ENCODE assay signal across 8 cellular contexts in genomic region chrX:107674480-107675364, GRCh38. TPM values are rescaled to one million over a fixed set of nuclear protein-coding genes. Genes with fewer than 3 reads are reported as not detected.
A peak's percentile ranks its signal among the peaks of the same experiment; 100 is the strongest.
DNase-seq lines count a peak whose midpoint lies in the region; ATAC-seq and TF ChIP-seq lines count a peak whose summit lies in the region.

No MANE protein-coding gene starts in this region.

- no peaks in the 10 kb centered on the region for H3K9me3 ChIP-seq in heart right ventricle

- TF ChIP-seq CTCF in GM12864 (IDR thresholded peaks at IDR 0.05; ENCODE audit: low read depth, low read length, missing control alignments) (no peak), HFF-Myc (IDR thresholded peaks at IDR 0.05; ENCODE audit: low read depth, low read length, missing control alignments) (no peak), heart right ventricle (IDR thresholded peaks at IDR 0.05) (no peak)

- H3K4me1 Mint-ChIP-seq in activated naive CD4-positive, alpha-beta T cell treated with anti-CD3 and anti-CD28 coated beads, Interleukin-2, amount 10 ng/mL, durations not matched to agents 7 days and 5 days, result peaks cover 76% of the 10 kb centered on the region

- no peaks in the 10 kb centered on the region for H3K9me3 Mint-ChIP-seq in activated naive CD4-positive, alpha-beta T cell treated with anti-CD3 and anti-CD28 coated beads, Interleukin-2, amount 10 ng/mL, durations not matched to agents 7 days and 5 days

- DNase-seq in GM12864 (ENCODE audit: low read depth), result no peak
- no peak for DNase-seq in HFF-Myc (ENCODE audit: extremely low read depth, low read depth)
- peak; percentile 61 for DNase-seq in NCI-H524 treated with DMSO at 0.1 percent for 48 hours (lab: John Stamatoyannopoulos, UW)
- peak; percentile 57 for DNase-seq in activated naive CD4-positive, alpha-beta T cell treated with anti-CD3 and anti-CD28 coated beads, Interleukin-2, amount 10 ng/mL, durations not matched to agents 7 days and 5 days
- DNase-seq in heart right ventricle, result peak; percentile 42 to 73
- peak in 5 of 6 experiments; percentile 55 to 89 (median 75) for DNase-seq in stimulated activated naive CD4-positive, alpha-beta T cell (lab: John Stamatoyannopoulos, UW)

- peaks cover 0 to 53% (median 0%) of the 10 kb centered on the region in 7 donors for H3K27me3 ChIP-seq in heart right ventricle

- H3K27ac Mint-ChIP-seq in activated naive CD4-positive, alpha-beta T cell treated with anti-CD3 and anti-CD28 coated beads, Interleukin-2, amount 10 ng/mL, durations not matched to agents 7 days and 5 days, result peak overlapping the region; percentile 99

- H3K4me3 ChIP-seq in GM12864 (ENCODE audit: low read depth, low read length) (peak overlapping the region; percentile 7; the same call in 1 of the 2 replicates), HFF-Myc (replicated peaks; ENCODE audit: low read depth, low read length) (peak overlapping the region; percentile 76), heart right ventricle (peak overlapping the region in 5 of 10 donors; percentile 8 to 56 (median 31))

- CTCF ChIA-PET in activated naive CD4-positive, alpha-beta T cell treated with anti-CD3 and anti-CD28 coated beads, Interleukin-2, amount 10 ng/mL, durations not matched to agents 7 days and 5 days (lab: Charles Lee), result interaction anchor here (1.4 to 13.2 kb wide), 5 partner anchors 10 to 102 kb away, joined by 3 to 278 read pairs (median 13); partner anchors contain the start of genes NCBP2L and TSC22D3

- peaks cover 6% of the 10 kb centered on the region for H3K36me3 Mint-ChIP-seq in activated naive CD4-positive, alpha-beta T cell treated with anti-CD3 and anti-CD28 coated beads, Interleukin-2, amount 10 ng/mL, durations not matched to agents 7 days and 5 days

- no peaks in the 10 kb centered on the region for H3K27me3 Mint-ChIP-seq in activated naive CD4-positive, alpha-beta T cell treated with anti-CD3 and anti-CD28 coated beads, Interleukin-2, amount 10 ng/mL, durations not matched to agents 7 days and 5 days

- H3K27ac ChIP-seq in heart right ventricle, result peak overlapping the region; percentile 82 to 92 (median 90)

- no peaks in the 10 kb centered on the region for H3K36me3 ChIP-seq in heart right ventricle

- ATAC-seq in heart right ventricle (peak; percentile 18 to 61 (median 47)), HG02588 (IDR thresholded peaks at IDR 0.05; ENCODE audit: unreplicated experiment) (no peak), GM18520 (IDR thresholded peaks at IDR 0.05; ENCODE audit: unreplicated experiment) (no peak)

- H3K4me1 ChIP-seq in heart right ventricle, result peaks cover 0 to 69% (median 51%) of the 10 kb centered on the region in 9 donors

- peak overlapping the region; percentile 85 for H3K4me3 Mint-ChIP-seq in activated naive CD4-positive, alpha-beta T cell treated with anti-CD3 and anti-CD28 coated beads, Interleukin-2, amount 10 ng/mL, durations not matched to agents 7 days and 5 days

- WGBS in heart right ventricle, 2 donors, result 35 to 49% methylated on average over 9 of the region's 9 CpGs

- intact Hi-C loops in heart right ventricle (cut with DNase I), result loop anchor here in 9 of 10 donors (1.0 to 10.0 kb wide), 8 partner anchors 38 to 103 kb away; partner anchors contain the start of genes TSC22D3 (in 4 of the 9) and NCBP2L (in 3 of the 9)

RNA-seq across cellular contexts. Expression of gene PRPS1, which starts 46.4 kb away (rescaled TPM):
- total RNA-seq in heart right ventricle, result 10 to 100 TPM; 19.5 to 31.6 (median 27.5) TPM
- 10 to 100 TPM in 1 of 2 donors, 1 to 10 TPM in 1; 4.9 to 26.1 TPM for polyA plus RNA-seq in heart right ventricle

Comparison
In these comparisons a context has a peak if more than half of its experiments do, and no peak if none do; other contexts are left out.
1. DNase-seq: peak in NCI-H524 treated with DMSO at 0.1 percent for 48 hours (single experiment), activated naive CD4-positive, alpha-beta T cell treated with anti-CD3 and anti-CD28 coated beads, Interleukin-2, amount 10 ng/mL, durations not matched to agents 7 days and 5 days (single experiment), heart right ventricle (2 of 2) and stimulated activated naive CD4-positive, alpha-beta T cell (5 of 6); none in GM12864 (single experiment) and HFF-Myc (single experiment).
2. ATAC-seq: peak in heart right ventricle (8 of 8); none in HG02588 (single experiment) and GM18520 (single experiment).